In the genomic region with DNA sequence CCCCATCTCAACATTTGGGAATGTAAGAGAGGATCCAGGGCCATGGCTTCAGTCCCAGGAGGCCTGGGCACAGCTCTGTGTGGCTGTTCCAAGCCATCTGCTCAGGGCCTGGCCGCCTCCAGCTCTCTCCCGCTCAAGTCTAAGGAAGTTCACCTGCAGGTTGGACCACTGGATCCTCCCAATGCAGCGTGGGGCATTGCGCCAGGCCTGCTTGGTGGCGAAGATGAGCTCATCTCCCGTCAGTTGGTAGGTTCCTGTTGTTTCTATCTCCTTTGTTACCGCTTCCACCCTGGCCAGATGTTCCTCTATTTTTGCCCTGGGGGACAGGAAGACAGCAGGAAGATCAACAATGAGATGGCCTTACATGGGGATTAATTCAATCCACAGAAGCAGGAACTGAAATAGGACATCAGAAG, we compare ENCODE assay signal across 17 cellular contexts. TPM values are rescaled to one million over a fixed set of nuclear protein-coding genes. Genes with fewer than 3 reads are reported as not detected.
DNase-seq lines count a peak whose midpoint lies in the region; TF ChIP-seq lines count a peak whose summit lies in the region.
"Had no signal": no experiment of that assay in that cellular context is flagged by ENCODE, and none has a peak within 500 bp of the region (broad histone marks: within the 10 kb centered on the region; RNA-seq: fewer than 3 reads in every experiment).

No MANE protein-coding gene starts in this region.

- H3K4me1 ChIP-seq in BLaER1, result peaks cover 58% of the 10 kb centered on the region
- peaks cover 7% of the 10 kb centered on the region for H3K4me1 ChIP-seq in OCI-LY7 (ENCODE audit: insufficient read depth, low read length, poor library complexity, severe bottlenecking)
- peaks cover 16% of the 10 kb centered on the region for H3K4me1 ChIP-seq in left ventricle myocardium inferior
- H3K4me1 ChIP-seq: ascending aorta, right lobe of liver had no signal

- POLR2A ChIA-PET in OCI-LY7 (lab: Charles Lee), result interaction anchor here (0.6 kb wide), 1 partner anchor 20 kb away, joined by 4 read pairs; no protein-coding TSS in a partner anchor

- H4K20me1 ChIP-seq in BLaER1, result no peaks in the 10 kb centered on the region
- no peaks in the 10 kb centered on the region for H4K20me1 ChIP-seq in OCI-LY7 (ENCODE audit: insufficient read depth, low read length)

- in situ Hi-C loops in KBM-7 (cut with MboI; ENCODE audit: low pct_unique_long_range_greater_than_20kb, low sequenced_read_pairs), result loop anchor here (25.0 kb wide), 1 partner anchor 455 kb away; no protein-coding TSS in a partner anchor

- no peaks in the 10 kb centered on the region for H3K79me2 ChIP-seq in OCI-LY7 (ENCODE audit: insufficient read depth, low read depth, low read length)

- H3K4me3 ChIP-seq in BLaER1, result peak overlapping the region; percentile 21
- no peak overlapping the region for H3K4me3 ChIP-seq in OCI-LY7 (ENCODE audit: low read depth, low read length, poor library complexity, severe bottlenecking)
- no peak overlapping the region for H3K4me3 ChIP-seq in left ventricle myocardium inferior
- H3K4me3 ChIP-seq: ascending aorta, K562, right lobe of liver, SK-N-MC, thoracic aorta had no signal

- H3K36me3 ChIP-seq in BLaER1 (peaks cover 10% of the 10 kb centered on the region), OCI-LY7 (ENCODE audit: insufficient read depth, low read length) (no peaks in the 10 kb centered on the region), left ventricle myocardium inferior (no peaks in the 10 kb centered on the region)
- H3K36me3 ChIP-seq: ascending aorta, right lobe of liver, thoracic aorta had no signal

- BruUV-seq in OCI-LY7 (replicated peaks; lab: Mats Ljungman, UMichigan), result no TSS peak

- CTCF ChIA-PET in OCI-LY7 (lab: Charles Lee; ENCODE audit: unreplicated experiment), result no interaction called here

- H3K9me2 ChIP-seq in OCI-LY7 (ENCODE audit: insufficient read depth, low read length), result no peaks in the 10 kb centered on the region

- H3K27me3 ChIP-seq in BLaER1 (no peaks in the 10 kb centered on the region), left ventricle myocardium inferior (ENCODE audit: low read depth) (no peaks in the 10 kb centered on the region)
- H3K27me3 ChIP-seq: ascending aorta, right lobe of liver had no signal

- no peak overlapping the region for H2AFZ ChIP-seq in OCI-LY7 (ENCODE audit: low read length)

- DNase-seq in KBM-7 (peak; percentile 87), OCI-LY7 (ENCODE audit: low spot score) (peak; percentile 25), left ventricle myocardium inferior (peak; percentile 44), AG20443 (ENCODE audit: low spot score) (no peak), amygdala (lab: John Stamatoyannopoulos, UW) (no peak), SHP77 treated with DMSO at 0.1 percent for 48 hours (lab: John Stamatoyannopoulos, UW) (no peak)
- no peak for DNase-seq in activated CD4-positive, alpha-beta T cell treated with anti-CD3 and anti-CD28 coated beads for 48 hours
- DNase-seq: activated effector memory CD4-positive, alpha-beta T cell treated with anti-CD3 and anti-CD28 coated beads, Interleukin-2, amount 50 U/mL, for 16 hours; DND-41; NCI-H146 had no signal

- intact Hi-C loops in OCI-LY7 (cut with micrococcal nuclease; ENCODE audit: unreplicated experiment) (no loop called here), left ventricle myocardium inferior (cut with micrococcal nuclease) (no loop called here)

- H3K9me3 ChIP-seq in BLaER1 (no peaks in the 10 kb centered on the region), OCI-LY7 (ENCODE audit: low read length) (no peaks in the 10 kb centered on the region), left ventricle myocardium inferior (replicated peaks) (no peaks in the 10 kb centered on the region)
- H3K9me3 ChIP-seq: ascending aorta, right lobe of liver, thoracic aorta had no signal

- H3K27ac ChIP-seq in BLaER1, result peak overlapping the region; percentile 89
- no peak overlapping the region for H3K27ac ChIP-seq in OCI-LY7 (ENCODE audit: low read depth, low read length, poor library complexity, severe bottlenecking)
- H3K27ac ChIP-seq in left ventricle myocardium inferior (replicated peaks), result peak overlapping the region; percentile 48
- H3K27ac ChIP-seq: ascending aorta, C4-2B, right lobe of liver, SK-N-MC, thoracic aorta had no signal

- H3K4me2 ChIP-seq in BLaER1 (peak overlapping the region; percentile 90), OCI-LY7 (ENCODE audit: low read length) (no peak overlapping the region)

- TF ChIP-seq CTCF in OCI-LY7 (conservative IDR thresholded peaks at IDR 0.05; ENCODE audit: low read length) (no peak), left ventricle myocardium inferior (IDR thresholded peaks at IDR 0.05; ENCODE audit: borderline replicate concordance) (no peak)

- peak overlapping the region; percentile 69 for H3K9ac ChIP-seq in BLaER1

RNA-seq across cellular contexts. Expression of gene NOS2, which starts 17.5 kb away (rescaled TPM):
- not detected in 2 replicates for total RNA-seq in OCI-LY7 (2014; rRNA removed; shearing (Covaris generic))
- total RNA-seq in OCI-LY7 (2022) (not detected in 2 replicates), left ventricle myocardium inferior (0.19 TPM)
- total RNA-seq: ascending aorta, K562, thoracic aorta had no signal

Comparison
In these comparisons a context has a peak if more than half of its experiments do, and no peak if none do; other contexts are left out.
1. DNase-seq: peak in KBM-7 (single experiment), OCI-LY7 (single experiment) and left ventricle myocardium inferior (single experiment); none in activated CD4-positive, alpha-beta T cell treated with anti-CD3 and anti-CD28 coated beads for 48 hours (single experiment), AG20443 (single experiment), amygdala (0 of 56) and SHP77 treated with DMSO at 0.1 percent for 48 hours (single experiment).